1 cellular context compared by ENCODE assay signal in the genomic region with DNA sequence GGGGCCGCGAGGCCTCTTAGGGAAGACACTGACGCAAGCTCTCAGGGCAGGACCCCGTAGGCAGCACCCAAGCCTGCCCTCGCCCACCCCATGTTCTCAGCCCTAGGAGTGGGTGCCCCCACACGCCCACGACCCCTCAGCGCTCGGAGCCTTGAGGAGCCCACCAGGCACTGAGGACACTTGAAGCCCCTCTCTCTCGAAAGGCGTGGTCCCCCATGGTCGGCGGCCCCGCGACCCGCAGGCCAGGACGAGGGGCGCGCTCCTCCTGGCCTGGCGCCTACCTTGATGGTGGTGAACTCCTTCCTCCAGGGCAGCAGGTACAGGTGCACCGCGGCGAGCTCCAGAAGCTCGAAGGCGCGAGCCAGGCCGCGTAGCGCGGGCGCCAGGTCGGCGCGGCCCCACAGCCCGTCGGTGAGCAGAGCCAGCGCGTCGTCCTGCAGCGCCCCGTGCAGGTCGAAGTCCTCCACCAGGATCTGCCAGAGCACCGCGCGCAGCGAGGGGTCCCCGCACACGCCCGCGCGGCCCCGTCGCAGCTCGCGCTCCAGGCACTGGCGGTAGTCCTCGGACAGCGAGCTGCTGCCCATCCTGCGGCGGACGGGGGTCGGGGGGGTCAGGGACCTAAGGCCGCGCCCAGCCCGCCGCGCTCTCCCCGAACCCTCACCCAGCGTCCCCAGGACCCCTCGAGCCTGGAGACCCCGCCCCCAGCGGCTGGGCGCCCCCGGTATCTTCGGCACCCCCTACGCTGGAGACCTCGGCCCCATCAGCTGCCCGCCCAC.
A peak's percentile ranks its signal among the peaks of the same experiment; 100 is the strongest.
TF ChIP-seq lines count a peak whose summit lies in the region.

No MANE protein-coding gene starts in this region.

TF ChIP-seq in HepG2, 621 proteins besides CTCF, POLR2A, EP300 and RAD21 (continued from another document and continues in another):
- no peak for TF ChIP-seq NR2F1 (CRISPR knock-in tag; IDR thresholded peaks at IDR 0.05)
- TF ChIP-seq, protein P1, sequence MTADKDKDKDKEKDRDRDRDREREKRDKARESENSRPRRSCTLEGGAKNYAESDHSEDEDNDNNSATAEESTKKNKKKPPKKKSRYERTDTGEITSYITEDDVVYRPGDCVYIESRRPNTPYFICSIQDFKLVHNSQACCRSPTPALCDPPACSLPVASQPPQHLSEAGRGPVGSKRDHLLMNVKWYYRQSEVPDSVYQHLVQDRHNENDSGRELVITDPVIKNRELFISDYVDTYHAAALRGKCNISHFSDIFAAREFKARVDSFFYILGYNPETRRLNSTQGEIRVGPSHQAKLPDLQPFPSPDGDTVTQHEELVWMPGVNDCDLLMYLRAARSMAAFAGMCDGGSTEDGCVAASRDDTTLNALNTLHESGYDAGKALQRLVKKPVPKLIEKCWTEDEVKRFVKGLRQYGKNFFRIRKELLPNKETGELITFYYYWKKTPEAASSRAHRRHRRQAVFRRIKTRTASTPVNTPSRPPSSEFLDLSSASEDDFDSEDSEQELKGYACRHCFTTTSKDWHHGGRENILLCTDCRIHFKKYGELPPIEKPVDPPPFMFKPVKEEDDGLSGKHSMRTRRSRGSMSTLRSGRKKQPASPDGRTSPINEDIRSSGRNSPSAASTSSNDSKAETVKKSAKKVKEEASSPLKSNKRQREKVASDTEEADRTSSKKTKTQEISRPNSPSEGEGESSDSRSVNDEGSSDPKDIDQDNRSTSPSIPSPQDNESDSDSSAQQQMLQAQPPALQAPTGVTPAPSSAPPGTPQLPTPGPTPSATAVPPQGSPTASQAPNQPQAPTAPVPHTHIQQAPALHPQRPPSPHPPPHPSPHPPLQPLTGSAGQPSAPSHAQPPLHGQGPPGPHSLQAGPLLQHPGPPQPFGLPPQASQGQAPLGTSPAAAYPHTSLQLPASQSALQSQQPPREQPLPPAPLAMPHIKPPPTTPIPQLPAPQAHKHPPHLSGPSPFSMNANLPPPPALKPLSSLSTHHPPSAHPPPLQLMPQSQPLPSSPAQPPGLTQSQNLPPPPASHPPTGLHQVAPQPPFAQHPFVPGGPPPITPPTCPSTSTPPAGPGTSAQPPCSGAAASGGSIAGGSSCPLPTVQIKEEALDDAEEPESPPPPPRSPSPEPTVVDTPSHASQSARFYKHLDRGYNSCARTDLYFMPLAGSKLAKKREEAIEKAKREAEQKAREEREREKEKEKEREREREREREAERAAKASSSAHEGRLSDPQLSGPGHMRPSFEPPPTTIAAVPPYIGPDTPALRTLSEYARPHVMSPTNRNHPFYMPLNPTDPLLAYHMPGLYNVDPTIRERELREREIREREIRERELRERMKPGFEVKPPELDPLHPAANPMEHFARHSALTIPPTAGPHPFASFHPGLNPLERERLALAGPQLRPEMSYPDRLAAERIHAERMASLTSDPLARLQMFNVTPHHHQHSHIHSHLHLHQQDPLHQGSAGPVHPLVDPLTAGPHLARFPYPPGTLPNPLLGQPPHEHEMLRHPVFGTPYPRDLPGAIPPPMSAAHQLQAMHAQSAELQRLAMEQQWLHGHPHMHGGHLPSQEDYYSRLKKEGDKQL (CRISPR knock-in tag; IDR thresholded peaks at IDR 0.05; ENCODE audit: low read depth): 0 out of 2 replicates have a peak, but pooled peaks have one; percentile 33
- TF ChIP-seq SMAD3 (CRISPR knock-in tag; IDR thresholded peaks at IDR 0.05): no peak
- TF ChIP-seq ZNF230 (CRISPR knock-in tag; IDR thresholded peaks at IDR 0.05): peak; percentile 13; the same call in 1 of the 2 replicates
- peak; percentile 89 for TF ChIP-seq ETV6 (CRISPR knock-in tag; conservative IDR thresholded peaks at IDR 0.05)
- TF ChIP-seq, protein P2, sequence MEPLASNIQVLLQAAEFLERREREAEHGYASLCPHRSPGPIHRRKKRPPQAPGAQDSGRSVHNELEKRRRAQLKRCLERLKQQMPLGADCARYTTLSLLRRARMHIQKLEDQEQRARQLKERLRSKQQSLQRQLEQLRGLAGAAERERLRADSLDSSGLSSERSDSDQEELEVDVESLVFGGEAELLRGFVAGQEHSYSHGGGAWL (CRISPR knock-in tag; IDR thresholded peaks at IDR 0.05): 0 out of 2 replicates have a peak, but pooled peaks have one; percentile 68
- TF ChIP-seq HOXA5 (CRISPR knock-in tag; IDR thresholded peaks at IDR 0.05): peak; percentile 19; the same call in 1 of the 2 replicates
- 0 out of 2 replicates have a peak, but pooled peaks have one; percentile 55 for TF ChIP-seq CC2D1A (CRISPR knock-in tag; IDR thresholded peaks at IDR 0.05)
- TF ChIP-seq MXI1 (IDR thresholded peaks at IDR 0.05; ENCODE audit: borderline replicate concordance, low read depth, low read length): peak; percentile 80; the same call in 1 of the 3 replicates
- TF ChIP-seq POGZ (CRISPR knock-in tag; IDR thresholded peaks at IDR 0.05): peak; percentile 58
- no peak for TF ChIP-seq PBX2 (CRISPR knock-in tag; IDR thresholded peaks at IDR 0.05)
- peak; percentile 24 for TF ChIP-seq ESRRA (CRISPR knock-in tag; IDR thresholded peaks at IDR 0.05; ENCODE audit: low read depth)
- TF ChIP-seq, protein P3, sequence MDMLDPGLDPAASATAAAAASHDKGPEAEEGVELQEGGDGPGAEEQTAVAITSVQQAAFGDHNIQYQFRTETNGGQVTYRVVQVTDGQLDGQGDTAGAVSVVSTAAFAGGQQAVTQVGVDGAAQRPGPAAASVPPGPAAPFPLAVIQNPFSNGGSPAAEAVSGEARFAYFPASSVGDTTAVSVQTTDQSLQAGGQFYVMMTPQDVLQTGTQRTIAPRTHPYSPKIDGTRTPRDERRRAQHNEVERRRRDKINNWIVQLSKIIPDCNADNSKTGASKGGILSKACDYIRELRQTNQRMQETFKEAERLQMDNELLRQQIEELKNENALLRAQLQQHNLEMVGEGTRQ (IDR thresholded peaks at IDR 0.05; ENCODE audit: low read depth, low read length): no peak
- TF ChIP-seq, protein P3 (CRISPR knock-in tag; IDR thresholded peaks at IDR 0.05; ENCODE audit: borderline replicate concordance): no peak
- no peak for TF ChIP-seq YEATS2 (CRISPR knock-in tag; IDR thresholded peaks at IDR 0.05; ENCODE audit: borderline replicate concordance)
- no peak for TF ChIP-seq PAF1 (CRISPR knock-in tag; IDR thresholded peaks at IDR 0.05)
- no peak for TF ChIP-seq FOXJ3 (CRISPR knock-in tag; IDR thresholded peaks at IDR 0.05; ENCODE audit: borderline replicate concordance)
- no peak for TF ChIP-seq SRSF9 (IDR thresholded peaks at IDR 0.05; ENCODE audit: borderline replicate concordance, insufficient read depth, low read depth, low read length, poor library complexity, severe bottlenecking)
- TF ChIP-seq ZFY (CRISPR knock-in tag; IDR thresholded peaks at IDR 0.05): peak; percentile 60; the same call in 1 of the 2 replicates
- 0 out of 2 replicates have a peak, but pooled peaks have one; percentile 57 for TF ChIP-seq CBX5 (CRISPR knock-in tag; IDR thresholded peaks at IDR 0.05; ENCODE audit: borderline replicate concordance)
- TF ChIP-seq ZNF232 (CRISPR knock-in tag; IDR thresholded peaks at IDR 0.05; ENCODE audit: borderline replicate concordance): peak; percentile 61; the same call in 1 of the 2 replicates
- TF ChIP-seq ELF3 (CRISPR knock-in tag; IDR thresholded peaks at IDR 0.05): peak; percentile 73
- 0 out of 2 replicates have a peak, but pooled peaks have one; percentile 58 for TF ChIP-seq RELA (CRISPR knock-in tag; IDR thresholded peaks at IDR 0.05)
- TF ChIP-seq ZNF205 (CRISPR knock-in tag; IDR thresholded peaks at IDR 0.05): 0 out of 2 replicates have a peak, but pooled peaks have one; percentile 21
- no peak for TF ChIP-seq ZUFSP (CRISPR knock-in tag; IDR thresholded peaks at IDR 0.05; ENCODE audit: borderline replicate concordance)
- TF ChIP-seq, protein P4, sequence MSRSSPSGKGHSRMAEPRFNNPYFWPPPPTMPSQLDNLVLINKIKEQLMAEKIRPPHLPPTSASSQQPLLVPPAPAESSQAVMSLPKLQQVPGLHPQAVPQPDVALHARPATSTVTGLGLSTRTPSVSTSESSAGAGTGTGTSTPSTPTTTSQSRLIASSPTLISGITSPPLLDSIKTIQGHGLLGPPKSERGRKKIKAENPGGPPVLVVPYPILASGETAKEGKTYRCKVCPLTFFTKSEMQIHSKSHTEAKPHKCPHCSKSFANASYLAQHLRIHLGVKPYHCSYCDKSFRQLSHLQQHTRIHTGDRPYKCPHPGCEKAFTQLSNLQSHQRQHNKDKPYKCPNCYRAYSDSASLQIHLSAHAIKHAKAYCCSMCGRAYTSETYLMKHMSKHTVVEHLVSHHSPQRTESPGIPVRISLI (CRISPR knock-in tag; IDR thresholded peaks at IDR 0.05; ENCODE audit: borderline replicate concordance): no peak
- TF ChIP-seq, protein P5, sequence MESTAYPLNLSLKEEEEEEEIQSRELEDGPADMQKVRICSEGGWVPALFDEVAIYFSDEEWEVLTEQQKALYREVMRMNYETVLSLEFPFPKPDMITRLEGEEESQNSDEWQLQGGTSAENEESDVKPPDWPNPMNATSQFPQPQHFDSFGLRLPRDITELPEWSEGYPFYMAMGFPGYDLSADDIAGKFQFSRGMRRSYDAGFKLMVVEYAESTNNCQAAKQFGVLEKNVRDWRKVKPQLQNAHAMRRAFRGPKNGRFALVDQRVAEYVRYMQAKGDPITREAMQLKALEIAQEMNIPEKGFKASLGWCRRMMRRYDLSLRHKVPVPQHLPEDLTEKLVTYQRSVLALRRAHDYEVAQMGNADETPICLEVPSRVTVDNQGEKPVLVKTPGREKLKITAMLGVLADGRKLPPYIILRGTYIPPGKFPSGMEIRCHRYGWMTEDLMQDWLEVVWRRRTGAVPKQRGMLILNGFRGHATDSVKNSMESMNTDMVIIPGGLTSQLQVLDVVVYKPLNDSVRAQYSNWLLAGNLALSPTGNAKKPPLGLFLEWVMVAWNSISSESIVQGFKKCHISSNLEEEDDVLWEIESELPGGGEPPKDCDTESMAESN (CRISPR knock-in tag; conservative IDR thresholded peaks at IDR 0.05): peak; percentile 90
- TF ChIP-seq ZNF547 (CRISPR knock-in tag; IDR thresholded peaks at IDR 0.05): no peak; the same call in 1 of the 2 replicates
